ENCODE assay signal across 30 cellular contexts in the genomic region with DNA sequence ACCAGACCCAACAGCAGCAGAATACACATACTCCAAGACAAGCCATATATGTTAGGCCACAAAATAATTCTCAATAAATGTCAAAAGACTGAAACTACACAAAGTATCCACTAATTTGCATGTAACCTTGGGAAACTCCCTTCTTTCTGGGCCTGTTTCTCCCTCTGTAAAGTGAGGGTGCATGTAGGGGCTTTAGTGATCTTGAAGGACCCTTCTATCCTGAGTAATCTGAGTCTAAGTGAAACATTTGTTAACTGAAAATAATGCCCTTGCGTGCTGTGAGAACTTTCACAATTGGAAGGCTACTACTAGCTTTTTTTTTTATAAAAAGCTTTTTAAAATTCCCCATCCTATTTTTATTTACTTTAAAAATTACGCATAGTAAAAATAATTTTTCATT.
"Had no signal": no experiment of that assay in that cellular context is flagged by ENCODE, and none has a peak within 500 bp of the region (broad histone marks: within the 10 kb centered on the region; RNA-seq: fewer than 3 reads in every experiment).

No MANE protein-coding gene starts in this region.

- FAIRE-seq: RCC 7860 had no signal

- ATAC-seq: activated CD4-positive, alpha-beta T cell treated with anti-CD3 and anti-CD28 coated beads for 36 hours; activated CD8-positive, alpha-beta T cell treated with anti-CD3 and anti-CD28 coated beads, Interleukin-2, amount 10 ng/mL, durations not matched to agents 7 days and 5 days; Right ventricle myocardium inferior had no signal

- H3K4me3 ChIP-seq: ascending aorta, breast epithelium, PC-9 had no signal

- H2AFZ ChIP-seq: PC-9 had no signal

- DNase-seq: activated CD4-positive, alpha-beta T cell treated with anti-CD3 and anti-CD28 coated beads for 36 hours; activated CD4-positive, alpha-beta T cell treated with anti-CD3 and anti-CD28 coated beads, Interleukin-2, amount 10 ng/mL, durations not matched to agents 7 days and 5 days; activated CD4-positive, alpha-beta T cell treated with anti-CD3 and anti-CD28 coated beads, Interleukin-2, amount 50 U/mL, for 48 hours; activated CD8-positive, alpha-beta T cell treated with anti-CD3 and anti-CD28 coated beads, Interleukin-2, amount 10 ng/mL, durations not matched to agents 7 days and 5 days; activated gamma-delta T cell; activated naive CD4-positive, alpha-beta T cell treated with Interleukin-2 at 50 U/mL for 16 hours; activated naive CD8-positive, alpha-beta T cell treated with anti-CD3 and anti-CD28 coated beads, Interleukin-2, amount 10 ng/mL, durations not matched to agents 7 days and 5 days; activated T-cell treated with anti-CD3 and anti-CD28 coated beads, Interleukin-2, amount 50 U/mL, for 24 hours; amygdala; MM.1S; MV-4-11; NCI-H1092; NCI-H1436 treated with DMSO at 0.1 percent for 48 hours; NCI-H1694 treated with DMSO at 0.1 percent for 48 hours; NCI-H2029; NCI-H345; NCI-H524 treated with DMSO at 0.1 percent for 48 hours; NK-92 treated with Interleukin-12 subunit alpha and Interleukin-12 subunit beta, amount 100 ng/mL, for 24 hours; PC-9; SIG-M5; SW 1271; T-helper 1 cell; T-helper 2 cell; T1000; WERI-Rb-1 had no signal

- H3K9me3 ChIP-seq: ascending aorta, breast epithelium had no signal

- H3K27me3 ChIP-seq: ascending aorta had no signal

- H3K36me3 ChIP-seq: ascending aorta, breast epithelium, WERI-Rb-1 had no signal

- H3K27ac ChIP-seq: ascending aorta, breast epithelium, PC-9, RWPE1, WERI-Rb-1 had no signal

- H3K4me2 ChIP-seq: PC-9 had no signal

- H3K4me1 ChIP-seq: ascending aorta, breast epithelium had no signal
